Comparison of ENCODE assay signal across 28 cellular contexts in genomic region chr3:195386739-195387138, GRCh38.
"Had no signal": no experiment of that assay in that cellular context is flagged by ENCODE, and none has a peak within 500 bp of the region (broad histone marks: within the 10 kb centered on the region; RNA-seq: fewer than 3 reads in every experiment).

No MANE protein-coding gene starts in this region.

- H3K27me3 ChIP-seq: brain microvascular endothelial cell, esophagus squamous epithelium, neutrophil, ovary, upper lobe of left lung had no signal

- H3K4me3 Mint-ChIP-seq: activated naive CD8-positive, alpha-beta T cell treated with anti-CD3 and anti-CD28 coated beads, Interleukin-2, amount 10 ng/mL, durations not matched to agents 7 days and 5 days; activated T-cell treated with anti-CD3 and anti-CD28 coated beads, Interleukin-2, amount 50 U/mL, for 72 hours; endodermal cell; nephron; stimulated activated effector memory CD8-positive, alpha-beta T cell treated with anti-CD3 and anti-CD28 coated beads, Interleukin-12 subunit alpha, Interleukin-12 subunit beta, amount 100 ng/mL, for 72 hours; stimulated activated naive CD8-positive, alpha-beta T cell treated with anti-CD3 and anti-CD28 coated beads, Interleukin-15, Interleukin-2, amounts not matched to agents 100 ng/mL and 50 ng/mL, for 24 hours had no signal

- H3K27me3 Mint-ChIP-seq: activated naive CD8-positive, alpha-beta T cell treated with anti-CD3 and anti-CD28 coated beads, Interleukin-2, amount 10 ng/mL, durations not matched to agents 7 days and 5 days; stimulated activated naive CD8-positive, alpha-beta T cell treated with anti-CD3 and anti-CD28 coated beads, Interleukin-15, Interleukin-2, amounts not matched to agents 100 ng/mL and 50 ng/mL, for 24 hours had no signal

- H3K9me3 ChIP-seq: esophagus squamous epithelium, left ventricle myocardium inferior, mucosa of descending colon, neutrophil, ovary, prostate gland, thoracic aorta, upper lobe of left lung had no signal

- H3K4me1 ChIP-seq: prostate gland had no signal

- DNase-seq: activated CD4-positive, alpha-beta T cell treated with anti-CD3 and anti-CD28 coated beads for 4 hours; activated CD4-positive, alpha-beta T cell treated with anti-CD3 and anti-CD28 coated beads, Interleukin-2, amount 50 U/mL, for 4 hours; activated effector memory CD4-positive, alpha-beta T cell treated with Interleukin-2 at 50 U/mL for 16 hours; activated naive CD4-positive, alpha-beta T cell treated with Interleukin-2 at 50 U/mL for 16 hours; activated naive CD8-positive, alpha-beta T cell treated with anti-CD3 and anti-CD28 coated beads, Interleukin-2, amount 10 ng/mL, durations not matched to agents 7 days and 5 days; activated T-cell treated with anti-CD3 and anti-CD28 coated beads for 4 hours; activated T-cell treated with anti-CD3 and anti-CD28 coated beads, Interleukin-2, amount 50 U/mL, for 72 hours; amniotic stem cell; brain microvascular endothelial cell; endodermal cell; esophagus squamous epithelium; foreskin melanocyte; left ventricle myocardium inferior; mesendoderm; mucosa of descending colon; ovary; retina; stimulated activated CD4-positive, alpha-beta T cell treated with anti-CD3 and anti-CD28 coated beads, Interleukin-4, amount 100 ng/mL, for 24 hours; T-helper 1 cell had no signal

- H3K9me3 Mint-ChIP-seq: activated naive CD8-positive, alpha-beta T cell treated with anti-CD3 and anti-CD28 coated beads, Interleukin-2, amount 10 ng/mL, durations not matched to agents 7 days and 5 days; activated T-cell treated with anti-CD3 and anti-CD28 coated beads, Interleukin-2, amount 50 U/mL, for 72 hours; endodermal cell; nephron; stimulated activated effector memory CD8-positive, alpha-beta T cell treated with anti-CD3 and anti-CD28 coated beads, Interleukin-12 subunit alpha, Interleukin-12 subunit beta, amount 100 ng/mL, for 72 hours; stimulated activated naive CD8-positive, alpha-beta T cell treated with anti-CD3 and anti-CD28 coated beads, Interleukin-15, Interleukin-2, amounts not matched to agents 100 ng/mL and 50 ng/mL, for 24 hours had no signal

- H3K27ac ChIP-seq: brain microvascular endothelial cell, left ventricle myocardium inferior, ovary, prostate gland, thoracic aorta, upper lobe of left lung had no signal

- H3K4me3 ChIP-seq: esophagus squamous epithelium, left ventricle myocardium inferior, lung, mucosa of descending colon, ovary, prostate gland, skin epidermis, thoracic aorta, upper lobe of left lung had no signal

- H3K27ac Mint-ChIP-seq: activated naive CD8-positive, alpha-beta T cell treated with anti-CD3 and anti-CD28 coated beads, Interleukin-2, amount 10 ng/mL, durations not matched to agents 7 days and 5 days; activated T-cell treated with anti-CD3 and anti-CD28 coated beads, Interleukin-2, amount 50 U/mL, for 72 hours; stimulated activated effector memory CD8-positive, alpha-beta T cell treated with anti-CD3 and anti-CD28 coated beads, Interleukin-12 subunit alpha, Interleukin-12 subunit beta, amount 100 ng/mL, for 72 hours; stimulated activated naive CD8-positive, alpha-beta T cell treated with anti-CD3 and anti-CD28 coated beads, Interleukin-15, Interleukin-2, amounts not matched to agents 100 ng/mL and 50 ng/mL, for 24 hours had no signal

- H3K36me3 ChIP-seq: ovary, prostate gland had no signal
